In genomic region chr16:57753448-57754353, GRCh38 we compare ENCODE assay signal across 1 cellular context.
A peak's percentile ranks its signal among the peaks of the same experiment; 100 is the strongest.
TF ChIP-seq lines count a peak whose summit lies in the region.

No MANE protein-coding gene starts in this region.

TF ChIP-seq in A549, 52 proteins besides CTCF, POLR2A, EP300 and RAD21:
- 0 out of 5 replicates have a peak, but pooled peaks of 1 of the 2 experiments have one; percentile 20 for TF ChIP-seq JUN (IDR thresholded peaks at IDR 0.05)
- peak; percentile 49; the same call in 1 of the 2 replicates for TF ChIP-seq POLR2AphosphoS2 (conservative IDR thresholded peaks at IDR 0.05; ENCODE audit: low read length)
- TF ChIP-seq FOXS1 (CRISPR knock-in tag; IDR thresholded peaks at IDR 0.05) = no peak
